Comparison of ENCODE assay signal across 8 cellular contexts in genomic region chr2:66437601-66438497, GRCh38. TPM values are rescaled to one million over a fixed set of nuclear protein-coding genes. Genes with fewer than 3 reads are reported as not detected.
DNase-seq lines count a peak whose midpoint lies in the region; ATAC-seq and TF ChIP-seq lines count a peak whose summit lies in the region.
"Had no signal": no experiment of that assay in that cellular context is flagged by ENCODE, and none has a peak within 500 bp of the region (broad histone marks: within the 10 kb centered on the region; RNA-seq: fewer than 3 reads in every experiment).

No MANE protein-coding gene starts in this region.

- no peak overlapping the region for H3K4me3 Mint-ChIP-seq in activated CD4-positive, alpha-beta memory T cell treated with anti-CD3 and anti-CD28 coated beads, Interleukin-2, amount 10 ng/mL, durations not matched to agents 7 days and 5 days

- H3K27me3 ChIP-seq in MM.1S (replicated peaks; ENCODE audit: insufficient read depth, low read length) (no peaks in the 10 kb centered on the region), lung (ENCODE audit: control insufficient read depth, insufficient read depth) (no peaks in the 10 kb centered on the region), thyroid gland (peaks cover 6% of the 10 kb centered on the region)

- H3K27ac Mint-ChIP-seq in activated CD4-positive, alpha-beta memory T cell treated with anti-CD3 and anti-CD28 coated beads, Interleukin-2, amount 10 ng/mL, durations not matched to agents 7 days and 5 days = no peak overlapping the region

- H3K4me1 ChIP-seq in MM.1S (ENCODE audit: low read length) (no peaks in the 10 kb centered on the region), lung (ENCODE audit: control insufficient read depth in 2 of 2, insufficient read depth in 2 of 2, low read length in 2 of 2) (peaks cover 0 to 6% of the 10 kb centered on the region in 2 donors), thyroid gland (peaks cover 4 to 21% of the 10 kb centered on the region in 2 donors)

- H3K4me2 ChIP-seq in MM.1S (ENCODE audit: low read depth, low read length) = peak overlapping the region; percentile 87

- intact Hi-C loops in thyroid gland (cut with DNase I) = loop anchor here (10.0 kb wide), 1 partner anchor 1037 kb away; no protein-coding TSS in a partner anchor

- H3K9me3 ChIP-seq in MM.1S (replicated peaks; ENCODE audit: insufficient read depth, low read length) (no peaks in the 10 kb centered on the region), lung (ENCODE audit: control insufficient read depth in 2 of 2, insufficient read depth in 1 of 2, low read length in 1 of 2) (no peaks in the 10 kb centered on the region), thyroid gland (no peaks in the 10 kb centered on the region)

- WGBS in lung, 2 donors = 2 to 13% methylated on average over 26 of the region's 26 CpGs
- 26 to 38% methylated on average over 26 of the region's 26 CpGs for WGBS in thyroid gland, 2 donors

- no peak overlapping the region for H2AFZ ChIP-seq in MM.1S (ENCODE audit: low read length)

- peaks cover 83% of the 10 kb centered on the region for H3K27me3 Mint-ChIP-seq in activated CD4-positive, alpha-beta memory T cell treated with anti-CD3 and anti-CD28 coated beads, Interleukin-2, amount 10 ng/mL, durations not matched to agents 7 days and 5 days

- H3K36me3 Mint-ChIP-seq in activated CD4-positive, alpha-beta memory T cell treated with anti-CD3 and anti-CD28 coated beads, Interleukin-2, amount 10 ng/mL, durations not matched to agents 7 days and 5 days (ENCODE audit: low read depth) = no peaks in the 10 kb centered on the region

- H3K79me2 ChIP-seq in MM.1S (ENCODE audit: low read length) = peaks cover 73% of the 10 kb centered on the region

- H4K20me1 ChIP-seq in MM.1S (ENCODE audit: insufficient read depth, low read length) = no peaks in the 10 kb centered on the region

- TF ChIP-seq CTCF in MM.1S (IDR thresholded peaks at IDR 0.05; ENCODE audit: low read length) = no peak
- TF ChIP-seq CTCF in coronary artery (IDR thresholded peaks at IDR 0.05) = no peak
- no peak for TF ChIP-seq CTCF in lung (IDR thresholded peaks at IDR 0.05; ENCODE audit: control extremely low read depth, extremely low read depth)
- no peak for TF ChIP-seq CTCF in thyroid gland (IDR thresholded peaks at IDR 0.05)

- DNase-seq in MM.1S (peak; percentile 32), coronary artery (ENCODE audit: low spot score) (no peak), lung (ENCODE audit: low spot score) (no peak), thyroid gland (no peak), NCI-H1930 (lab: John Stamatoyannopoulos, UW) (no peak)
- no peak for DNase-seq in activated CD4-positive, alpha-beta memory T cell treated with anti-CD3 and anti-CD28 coated beads, Interleukin-2, amount 10 ng/mL, durations not matched to agents 7 days and 5 days
- DNase-seq: NCI-H1105 treated with DMSO at 0.1 percent for 48 hours had no signal

- H3K27ac ChIP-seq in MM.1S (ENCODE audit: low read length) = peak overlapping the region; percentile 90
- peak overlapping the region; percentile 72 to 89 for H3K27ac ChIP-seq in coronary artery
- peak overlapping the region; percentile 78 to 84 for H3K27ac ChIP-seq in lung (ENCODE audit: low read depth in 1 of 2, low read length in 1 of 2)
- H3K27ac ChIP-seq in thyroid gland = peak overlapping the region in 2 of 3 donors; percentile 19 to 66

- POLR2A ChIA-PET in activated CD4-positive, alpha-beta memory T cell treated with anti-CD3 and anti-CD28 coated beads, Interleukin-2, amount 10 ng/mL, durations not matched to agents 7 days and 5 days (lab: Charles Lee) = no interaction called here

- CTCF ChIA-PET in activated CD4-positive, alpha-beta memory T cell treated with anti-CD3 and anti-CD28 coated beads, Interleukin-2, amount 10 ng/mL, durations not matched to agents 7 days and 5 days (lab: Charles Lee) = no interaction called here

- peaks cover 31% of the 10 kb centered on the region for H3F3A ChIP-seq in MM.1S (ENCODE audit: insufficient read depth, low read length)

- ATAC-seq in lung (ENCODE audit: insufficient read depth, low FRiP score) (no peak), GM19467 (IDR thresholded peaks at IDR 0.05; ENCODE audit: unreplicated experiment) (no peak)

- no peaks in the 10 kb centered on the region for H3K9me2 ChIP-seq in MM.1S (replicated peaks; ENCODE audit: insufficient read depth, low read length)

- peak overlapping the region; percentile 82 for H3K4me3 ChIP-seq in MM.1S (ENCODE audit: low read length)
- peak overlapping the region; percentile 95 for H3K4me3 ChIP-seq in coronary artery
- peak overlapping the region; percentile 61 for H3K4me3 ChIP-seq in lung
- peak overlapping the region in 1 of 3 donors; percentile 6 for H3K4me3 ChIP-seq in thyroid gland (replicated peaks in 1 of 3)

- peaks cover 25% of the 10 kb centered on the region for H3K4me1 Mint-ChIP-seq in activated CD4-positive, alpha-beta memory T cell treated with anti-CD3 and anti-CD28 coated beads, Interleukin-2, amount 10 ng/mL, durations not matched to agents 7 days and 5 days

- TF ChIP-seq POLR2A in thyroid gland (IDR thresholded peaks at IDR 0.05) = no peak

- no peaks in the 10 kb centered on the region for H3K9me3 Mint-ChIP-seq in activated CD4-positive, alpha-beta memory T cell treated with anti-CD3 and anti-CD28 coated beads, Interleukin-2, amount 10 ng/mL, durations not matched to agents 7 days and 5 days

- peak overlapping the region; percentile 85 for H3K9ac ChIP-seq in MM.1S (ENCODE audit: low read length)

- H3K36me3 ChIP-seq in MM.1S (replicated peaks; ENCODE audit: insufficient read depth, low read length) = 0 out of 2 replicates have a peak, but pooled peaks cover 5% of the 10 kb centered on the region
- peaks cover 0 to 4% of the 10 kb centered on the region in 2 donors for H3K36me3 ChIP-seq in lung (ENCODE audit: control insufficient read depth in 2 of 2, insufficient read depth in 2 of 2, low read length in 2 of 2)
- H3K36me3 ChIP-seq in thyroid gland = no peaks in the 10 kb centered on the region

RNA-seq across cellular contexts. Expression of gene MEIS1, which starts 2.9 kb away (rescaled TPM):
- 100 to 1,000 TPM in 1 of 2 donors, 10 to 100 TPM in 1; 60.6 to 158 TPM for total RNA-seq in lung
- 10 to 100 TPM in 1 of 2 donors, 1 to 10 TPM in 1; 9.0 to 21.5 TPM for polyA plus RNA-seq in lung
- total RNA-seq in thyroid gland = 10 to 100 TPM in 2 of 4 donors, 1 to 10 TPM in 2; 6.8 to 11.8 (median 9.4) TPM
- not detected for total RNA-seq in activated CD4-positive, alpha-beta memory T cell treated with anti-CD3 and anti-CD28 coated beads, Interleukin-2, amount 10 ng/mL, durations not matched to agents 7 days and 5 days

Comparison
In these comparisons a context has a peak if more than half of its experiments do, and no peak if none do; other contexts are left out.
1. RNA of gene MEIS1, which starts 2.9 kb away (total RNA-seq): 60.6 to 158 TPM in lung and 6.8 to 11.8 TPM in thyroid gland; not detected in activated CD4-positive, alpha-beta memory T cell treated with anti-CD3 and anti-CD28 coated beads, Interleukin-2, amount 10 ng/mL, durations not matched to agents 7 days and 5 days; every median in the first group is over 4 times any median in the second.
2. Peak in every context shown above with its lines, with median percentiles within 50 percentile points of each other: H3K27ac ChIP-seq.